In the genomic region with DNA sequence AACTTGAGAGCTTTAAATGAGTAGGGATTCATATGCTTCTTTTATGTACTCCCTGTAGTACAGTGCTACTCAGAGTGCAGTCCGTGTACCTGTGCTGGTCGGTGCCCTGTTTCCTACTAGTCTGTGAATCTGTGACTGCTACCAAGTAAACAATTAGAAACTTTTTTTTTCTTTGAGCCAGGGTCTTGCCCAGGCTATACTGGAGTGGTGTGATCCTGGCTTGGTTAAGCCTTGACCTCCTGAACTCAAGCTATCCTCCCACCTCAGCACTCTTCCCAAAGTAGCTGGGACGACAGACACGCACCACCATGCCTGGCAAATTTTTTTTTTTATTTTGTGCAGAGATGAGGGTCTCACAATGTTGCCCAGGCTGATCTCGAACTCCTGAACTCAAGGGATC, we compare ENCODE assay signal across 29 cellular contexts. TPM values are rescaled to one million over a fixed set of nuclear protein-coding genes. Genes with fewer than 3 reads are reported as not detected.
"Had no signal": no experiment of that assay in that cellular context is flagged by ENCODE, and none has a peak within 500 bp of the region (broad histone marks: within the 10 kb centered on the region; RNA-seq: fewer than 3 reads in every experiment).

No MANE protein-coding gene starts in this region.

- H3K4me1 ChIP-seq: colonic mucosa, esophagus squamous epithelium, gastroesophageal sphincter, heart left ventricle, left ventricle myocardium inferior, lower lobe of right lung had no signal

- H3K79me2 ChIP-seq: hepatocyte had no signal

- H3K4me1 Mint-ChIP-seq: immature natural killer cell had no signal

- H2AFZ ChIP-seq: hepatocyte had no signal

- H3K4me3 ChIP-seq: colonic mucosa, esophagus squamous epithelium, gastroesophageal sphincter, heart left ventricle, hepatocyte, left ventricle myocardium inferior, lower lobe of right lung, mucosa of descending colon had no signal

- H3K27me3 ChIP-seq: colonic mucosa, gastroesophageal sphincter, hepatocyte had no signal

- H3K9me3 Mint-ChIP-seq: dendritic cell treated with granulocyte-macrophage colony-stimulating factor and Interleukin-4, amounts not matched to agents 40 ng/mL and 50 ng/mL, for 4 days; effector memory CD8-positive, alpha-beta T cell; endodermal cell; immature natural killer cell had no signal

- H3K9me3 ChIP-seq: colonic mucosa, esophagus squamous epithelium, gastroesophageal sphincter, heart left ventricle, left ventricle myocardium inferior, lower lobe of right lung, mucosa of descending colon had no signal

- H3K36me3 ChIP-seq: colonic mucosa, esophagus squamous epithelium, gastroesophageal sphincter, heart left ventricle, left ventricle myocardium inferior, lower lobe of right lung had no signal

- DNase-seq: cerebellar nuclear complex; colonic mucosa; cortex of kidney; effector CD8-positive, alpha-beta T cell; effector memory CD8-positive, alpha-beta T cell; endodermal cell; erythroblast; esophagus squamous epithelium; foreskin fibroblast; heart left ventricle; hypothalamus; immature natural killer cell; islet precursor cell; kidney; kidney glomerular epithelial cell; left colon; left ventricle myocardium inferior; lower lobe of right lung; mesendoderm; mucosa of descending colon had no signal

- H3K4me3 Mint-ChIP-seq: dendritic cell treated with granulocyte-macrophage colony-stimulating factor and Interleukin-4, amounts not matched to agents 40 ng/mL and 50 ng/mL, for 4 days; effector memory CD8-positive, alpha-beta T cell; endodermal cell; immature natural killer cell had no signal

- ATAC-seq: effector memory CD8-positive, alpha-beta T cell; esophagus mucosa; gastroesophageal sphincter; heart left ventricle; left colon; left lobe of liver; lower lobe of right lung; mucosa of descending colon had no signal

- H3K27ac Mint-ChIP-seq: dendritic cell treated with granulocyte-macrophage colony-stimulating factor and Interleukin-4, amounts not matched to agents 40 ng/mL and 50 ng/mL, for 4 days; effector memory CD8-positive, alpha-beta T cell; endodermal cell; immature natural killer cell had no signal

- H3K4me2 ChIP-seq: hepatocyte had no signal

- H3K27ac ChIP-seq: colonic mucosa, epithelial cell of prostate, esophagus squamous epithelium, gastroesophageal sphincter, heart left ventricle, hepatocyte, left ventricle myocardium inferior, lower lobe of right lung had no signal

- H3K36me3 Mint-ChIP-seq: immature natural killer cell had no signal

RNA-seq across cellular contexts. Expression of gene GPC3, which starts 6.4 kb away (rescaled TPM):
- total RNA-seq: dermis microvascular lymphatic vessel endothelial cell, lung microvascular endothelial cell, myocyte had no signal
- polyA plus RNA-seq: immature natural killer cell had no signal
